In genomic region chr12:64801381-64801780, GRCh38 we compare ENCODE assay signal across 11 cellular contexts. TPM values are rescaled to one million over a fixed set of nuclear protein-coding genes. Genes with fewer than 3 reads are reported as not detected.
DNase-seq lines count a peak whose midpoint lies in the region; ATAC-seq, FAIRE-seq and TF ChIP-seq lines count a peak whose summit lies in the region.
"Had no signal": no experiment of that assay in that cellular context is flagged by ENCODE, and none has a peak within 500 bp of the region (broad histone marks: within the 10 kb centered on the region; RNA-seq: fewer than 3 reads in every experiment).

No MANE protein-coding gene starts in this region.

- intact Hi-C loops in left colon (cut with DNase I, micrococcal nuclease) (no loop called here), dorsolateral prefrontal cortex (cut with DNase I) (loop anchor here (2.0 to 10.0 kb wide), 4 partner anchors 41 to 1303 kb away; partner anchors contain the start of gene WIF1 (in 1 of the 2))

- POLR2A ChIA-PET in WTC11 (lab: Charles Lee), result no interaction called here

- CTCF ChIA-PET in WTC11 (lab: Charles Lee), result interaction anchor here (0.6 to 2.3 kb wide), 51 partner anchors 9 to 874 kb away, joined by 3 to 33 read pairs (median 5); partner anchors contain the start of genes TBC1D30 and WIF1

- FAIRE-seq in D721Med (lab: Jason Lieb, UNC), result no peak

- H3K36me3 Mint-ChIP-seq in WTC11, result no peaks in the 10 kb centered on the region
- H3K36me3 Mint-ChIP-seq: activated CD4-positive, alpha-beta memory T cell treated with anti-CD3 and anti-CD28 coated beads for 36 hours; activated naive CD8-positive, alpha-beta T cell had no signal

- ATAC-seq in WTC11 (peak; percentile 61), left colon (peak; percentile 44)

- no peak overlapping the region for H3K27ac ChIP-seq in dorsolateral prefrontal cortex

- no peak overlapping the region for H3K4me3 ChIP-seq in dorsolateral prefrontal cortex

- no peak overlapping the region for H3K27ac Mint-ChIP-seq in WTC11
- H3K27ac Mint-ChIP-seq: activated CD4-positive, alpha-beta memory T cell treated with anti-CD3 and anti-CD28 coated beads for 36 hours; activated naive CD8-positive, alpha-beta T cell; naive thymus-derived CD4-positive, alpha-beta T cell had no signal

- H3K27me3 Mint-ChIP-seq in WTC11 (ENCODE audit: low read depth), result peaks cover 4% of the 10 kb centered on the region; the same call in 1 of the 2 replicates

- H3K4me1 Mint-ChIP-seq in WTC11, result no peaks in the 10 kb centered on the region

- no peak for DNase-seq in D721Med (ENCODE audit: insufficient read length, low spot score)
- DNase-seq in HPDE6-E6E7 (ENCODE audit: extremely low spot score), result peak; percentile 36
- no peak for DNase-seq in WTC11 (ENCODE audit: low spot score)
- DNase-seq in left colon, result no peak
- DNase-seq in UCSD-AML1 (lab: John Stamatoyannopoulos, UW; ENCODE audit: unreplicated experiment), result no peak
- DNase-seq in dorsolateral prefrontal cortex, result no peak
- DNase-seq in DMS79 treated with DMSO at 0.1 percent for 48 hours (lab: John Stamatoyannopoulos, UW), result no peak
- DNase-seq: activated CD4-positive, alpha-beta memory T cell treated with anti-CD3 and anti-CD28 coated beads for 36 hours; naive thymus-derived CD4-positive, alpha-beta T cell; stimulated activated CD4-positive, alpha-beta T cell treated with anti-CD3 and anti-CD28 coated beads, Interleukin-15, amount 100 ng/mL, for 24 hours had no signal

- no peak overlapping the region for H3K4me3 Mint-ChIP-seq in WTC11
- H3K4me3 Mint-ChIP-seq: activated CD4-positive, alpha-beta memory T cell treated with anti-CD3 and anti-CD28 coated beads for 36 hours; activated naive CD8-positive, alpha-beta T cell; naive thymus-derived CD4-positive, alpha-beta T cell had no signal

- H3K9me3 Mint-ChIP-seq in WTC11, result no peaks in the 10 kb centered on the region
- H3K9me3 Mint-ChIP-seq: activated CD4-positive, alpha-beta memory T cell treated with anti-CD3 and anti-CD28 coated beads for 36 hours; naive thymus-derived CD4-positive, alpha-beta T cell had no signal

- no peaks in the 10 kb centered on the region for H3K27me3 ChIP-seq in dorsolateral prefrontal cortex

- TF ChIP-seq CTCF in D721Med (IDR thresholded peaks at IDR 0.05; ENCODE audit: insufficient read depth, missing control alignments), result peak; percentile 35
- TF ChIP-seq CTCF in WTC11 (IDR thresholded peaks at IDR 0.05), result no peak
- TF ChIP-seq CTCF in dorsolateral prefrontal cortex (IDR thresholded peaks at IDR 0.05 in 54 of 56, conservative IDR thresholded peaks at IDR 0.05 in 2 of 56; ENCODE audit: low read depth in 1 of 56, partially characterized antibody in 56 of 56), result peak in 19 of 56 donors; percentile 7 to 40 (median 21)

TF ChIP-seq in WTC11, 78 proteins besides CTCF, POLR2A, EP300 and RAD21 (continues in another document):
- TF ChIP-seq USF2 (CRISPR knock-in tag; IDR thresholded peaks at IDR 0.05) (no peak), GRHL2 (CRISPR knock-in tag; IDR thresholded peaks at IDR 0.05; ENCODE audit: insufficient replicate concordance, severe bottlenecking) (no peak), RELA (CRISPR knock-in tag; IDR thresholded peaks at IDR 0.05; ENCODE audit: borderline replicate concordance) (no peak), ATF3 (CRISPR knock-in tag; conservative IDR thresholded peaks at IDR 0.05) (no peak), FOXP1 (CRISPR knock-in tag; IDR thresholded peaks at IDR 0.05; ENCODE audit: borderline replicate concordance) (no peak), ARID4B (CRISPR knock-in tag; IDR thresholded peaks at IDR 0.05; ENCODE audit: borderline replicate concordance) (no peak), STAT6 (CRISPR knock-in tag; conservative IDR thresholded peaks at IDR 0.05; ENCODE audit: low read depth) (no peak), ETV6 (CRISPR knock-in tag; IDR thresholded peaks at IDR 0.05) (no peak), OVOL2 (CRISPR knock-in tag; IDR thresholded peaks at IDR 0.05; ENCODE audit: borderline replicate concordance) (no peak), ZNF138 (CRISPR knock-in tag; conservative IDR thresholded peaks at IDR 0.05) (no peak), FOXJ3 (CRISPR knock-in tag; IDR thresholded peaks at IDR 0.05; ENCODE audit: borderline replicate concordance) (no peak), ATF1 (CRISPR knock-in tag; IDR thresholded peaks at IDR 0.05) (no peak), FOXP4 (CRISPR knock-in tag; IDR thresholded peaks at IDR 0.05) (no peak), NR2C2 (CRISPR knock-in tag; IDR thresholded peaks at IDR 0.05) (no peak)

RNA-seq across cellular contexts. Expression of gene TBC1D30, which starts 23.1 kb away (rescaled TPM):
- total RNA-seq in WTC11 (2021) (2.0 to 3.6 TPM (median 2.3 TPM) in 3 replicates), left colon (10 to 100 TPM in 1 of 2 donors, 1 to 10 TPM in 1; 10.0 to 12.8 TPM), dorsolateral prefrontal cortex (10 to 100 TPM in 119 of 120 experiments, 1 to 10 TPM in 1; 7.2 to 44.2 (median 29.7) TPM)

RNA-seq across cellular contexts. Expression of gene GNS, which starts 42.2 kb away (rescaled TPM):
- total RNA-seq in WTC11 (2021), result 24.7 to 31.8 TPM (median 30.6 TPM) in 3 replicates
- 10 to 100 TPM; 59.6 to 70.8 TPM for total RNA-seq in left colon
- 10 to 100 TPM; 36.2 to 59.3 (median 44.6) TPM for total RNA-seq in dorsolateral prefrontal cortex

Comparison
In these comparisons a context has a peak if more than half of its experiments do, and no peak if none do; other contexts are left out.
1. intact Hi-C loops: an anchor here in dorsolateral prefrontal cortex (2.0 to 10.0 kb wide); none called in left colon.